In the genomic region with DNA sequence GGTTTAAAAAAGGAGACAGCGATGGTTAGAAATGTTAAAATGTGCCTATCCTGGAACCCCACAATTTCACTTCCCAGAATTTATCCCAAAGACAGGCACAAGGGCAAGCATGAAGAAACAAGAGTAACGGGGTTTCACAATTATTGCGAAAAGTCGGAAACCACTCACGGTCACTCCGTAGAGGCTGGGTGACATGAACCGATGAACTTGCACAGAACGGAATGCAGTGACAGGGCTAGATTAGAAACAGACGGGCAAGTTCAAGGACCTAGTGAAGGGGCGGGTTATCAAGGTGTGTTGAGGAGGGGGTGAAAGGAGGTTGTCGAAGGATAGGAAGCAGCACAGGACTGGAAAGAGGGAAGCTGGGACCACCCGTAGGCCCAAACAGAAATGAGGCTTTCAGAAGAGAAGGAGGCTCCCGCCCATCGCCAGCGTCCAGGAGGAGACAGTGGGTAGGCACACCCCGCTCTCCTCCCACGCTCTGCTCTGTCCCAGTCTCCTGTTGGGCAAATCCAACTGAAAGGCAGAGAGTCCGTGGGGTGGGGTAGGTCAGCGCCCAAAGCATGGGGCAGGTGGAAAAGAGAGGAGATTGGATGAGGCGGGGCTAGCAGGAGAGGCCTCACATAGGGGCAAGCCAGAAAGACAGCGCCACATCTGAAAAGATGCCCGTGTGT, we compare ENCODE assay signal across 1 cellular context.
TF ChIP-seq lines count a peak whose summit lies in the region.

No MANE protein-coding gene starts in this region.

TF ChIP-seq in HepG2, 621 proteins besides CTCF, POLR2A, EP300 and RAD21 (continued from another document and continues in another):
- TF ChIP-seq, protein P1, sequence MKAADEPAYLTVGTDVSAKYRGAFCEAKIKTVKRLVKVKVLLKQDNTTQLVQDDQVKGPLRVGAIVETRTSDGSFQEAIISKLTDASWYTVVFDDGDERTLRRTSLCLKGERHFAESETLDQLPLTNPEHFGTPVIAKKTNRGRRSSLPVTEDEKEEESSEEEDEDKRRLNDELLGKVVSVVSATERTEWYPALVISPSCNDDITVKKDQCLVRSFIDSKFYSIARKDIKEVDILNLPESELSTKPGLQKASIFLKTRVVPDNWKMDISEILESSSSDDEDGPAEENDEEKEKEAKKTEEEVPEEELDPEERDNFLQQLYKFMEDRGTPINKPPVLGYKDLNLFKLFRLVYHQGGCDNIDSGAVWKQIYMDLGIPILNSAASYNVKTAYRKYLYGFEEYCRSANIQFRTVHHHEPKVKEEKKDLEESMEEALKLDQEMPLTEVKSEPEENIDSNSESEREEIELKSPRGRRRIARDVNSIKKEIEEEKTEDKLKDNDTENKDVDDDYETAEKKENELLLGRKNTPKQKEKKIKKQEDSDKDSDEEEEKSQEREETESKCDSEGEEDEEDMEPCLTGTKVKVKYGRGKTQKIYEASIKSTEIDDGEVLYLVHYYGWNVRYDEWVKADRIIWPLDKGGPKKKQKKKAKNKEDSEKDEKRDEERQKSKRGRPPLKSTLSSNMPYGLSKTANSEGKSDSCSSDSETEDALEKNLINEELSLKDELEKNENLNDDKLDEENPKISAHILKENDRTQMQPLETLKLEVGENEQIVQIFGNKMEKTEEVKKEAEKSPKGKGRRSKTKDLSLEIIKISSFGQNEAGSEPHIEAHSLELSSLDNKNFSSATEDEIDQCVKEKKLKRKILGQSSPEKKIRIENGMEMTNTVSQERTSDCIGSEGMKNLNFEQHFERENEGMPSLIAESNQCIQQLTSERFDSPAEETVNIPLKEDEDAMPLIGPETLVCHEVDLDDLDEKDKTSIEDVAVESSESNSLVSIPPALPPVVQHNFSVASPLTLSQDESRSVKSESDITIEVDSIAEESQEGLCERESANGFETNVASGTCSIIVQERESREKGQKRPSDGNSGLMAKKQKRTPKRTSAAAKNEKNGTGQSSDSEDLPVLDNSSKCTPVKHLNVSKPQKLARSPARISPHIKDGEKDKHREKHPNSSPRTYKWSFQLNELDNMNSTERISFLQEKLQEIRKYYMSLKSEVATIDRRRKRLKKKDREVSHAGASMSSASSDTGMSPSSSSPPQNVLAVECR (CRISPR knock-in tag; IDR thresholded peaks at IDR 0.05; ENCODE audit: borderline replicate concordance) = peak; percentile 33; the same call in 1 of the 2 replicates
- TF ChIP-seq RNF2 (conservative IDR thresholded peaks at IDR 0.05; ENCODE audit: low read depth) (0 out of 2 replicates have a peak, but pooled peaks have one; percentile 39), ZNF7 (CRISPR knock-in tag; IDR thresholded peaks at IDR 0.05) (peak; percentile 34; the same call in 1 of the 2 replicates), RBM22 (optimal IDR thresholded peaks at IDR 0.05; ENCODE audit: low read length) (no peak), ZNF772 (CRISPR knock-in tag; IDR thresholded peaks at IDR 0.05) (no peak), ZNF564 (CRISPR knock-in tag; IDR thresholded peaks at IDR 0.05) (peak; percentile 20; the same call in 1 of the 2 replicates), YY1 (IDR thresholded peaks at IDR 0.05; ENCODE audit: insufficient read depth, insufficient replicate concordance, low read depth, low read length) (no peak), RELA (CRISPR knock-in tag; IDR thresholded peaks at IDR 0.05) (peak; percentile 92; the same call in 1 of the 2 replicates), ZNF33A (CRISPR knock-in tag; IDR thresholded peaks at IDR 0.05; ENCODE audit: borderline replicate concordance) (no peak), THAP7 (CRISPR knock-in tag; IDR thresholded peaks at IDR 0.05) (no peak), NR0B2 (CRISPR knock-in tag; IDR thresholded peaks at IDR 0.05) (no peak), TGIF2 (CRISPR knock-in tag; IDR thresholded peaks at IDR 0.05) (0 out of 2 replicates have a peak, but pooled peaks have one; percentile 38), NFKBIZ (CRISPR knock-in tag; IDR thresholded peaks at IDR 0.05) (0 out of 2 replicates have a peak, but pooled peaks have one; percentile 53), ZFYVE20 (CRISPR knock-in tag; IDR thresholded peaks at IDR 0.05; ENCODE audit: borderline replicate concordance, low read depth) (no peak), HNF4A (CRISPR knock-in tag; IDR thresholded peaks at IDR 0.05) (peak; percentile 31; the same call in 1 of the 2 replicates), SMAD3 (CRISPR knock-in tag; IDR thresholded peaks at IDR 0.05) (0 out of 2 replicates have a peak, but pooled peaks have one; percentile 30), MED13 (CRISPR knock-in tag; IDR thresholded peaks at IDR 0.05) (no peak), HNRNPLL (IDR thresholded peaks at IDR 0.05; ENCODE audit: low read depth, low read length, poor library complexity, severe bottlenecking) (no peak), SOX6 (IDR thresholded peaks at IDR 0.05) (no peak), SOX6 (CRISPR knock-in tag; IDR thresholded peaks at IDR 0.05) (peak; percentile 48), HNF4G (IDR thresholded peaks at IDR 0.05; ENCODE audit: borderline replicate concordance, low read depth, low read length) (0 out of 2 replicates have a peak, but pooled peaks have one; percentile 8), HNF4G (CRISPR knock-in tag; IDR thresholded peaks at IDR 0.05; ENCODE audit: borderline replicate concordance, low read depth) (no peak), EHMT2 (IDR thresholded peaks at IDR 0.05; ENCODE audit: borderline replicate concordance, low read depth, low read length) (no peak), SIN3A (IDR thresholded peaks at IDR 0.05; ENCODE audit: borderline replicate concordance, low read depth, low read length) (no peak), KDM2A (CRISPR knock-in tag; IDR thresholded peaks at IDR 0.05; ENCODE audit: borderline replicate concordance, low read depth) (0 out of 2 replicates have a peak, but pooled peaks have one; percentile 41), HNF1A (IDR thresholded peaks at IDR 0.05; ENCODE audit: low read depth) (no peak), HNF1A (CRISPR knock-in tag; IDR thresholded peaks at IDR 0.05; ENCODE audit: borderline replicate concordance) (no peak), ZBTB7B (CRISPR knock-in tag; IDR thresholded peaks at IDR 0.05) (0 out of 2 replicates have a peak, but pooled peaks have one; percentile 34), SKI (IDR thresholded peaks at IDR 0.05; ENCODE audit: partially characterized antibody) (peak; percentile 95), SIX1 (CRISPR knock-in tag; IDR thresholded peaks at IDR 0.05; ENCODE audit: borderline replicate concordance) (no peak), ZNF30 (CRISPR knock-in tag; IDR thresholded peaks at IDR 0.05) (no peak), SOX5 (CRISPR knock-in tag; IDR thresholded peaks at IDR 0.05; ENCODE audit: borderline replicate concordance) (peak; percentile 29; the same call in 1 of the 2 replicates), PATZ1 (CRISPR knock-in tag; IDR thresholded peaks at IDR 0.05) (0 out of 2 replicates have a peak, but pooled peaks have one; percentile 23)
- TF ChIP-seq, protein P2, sequence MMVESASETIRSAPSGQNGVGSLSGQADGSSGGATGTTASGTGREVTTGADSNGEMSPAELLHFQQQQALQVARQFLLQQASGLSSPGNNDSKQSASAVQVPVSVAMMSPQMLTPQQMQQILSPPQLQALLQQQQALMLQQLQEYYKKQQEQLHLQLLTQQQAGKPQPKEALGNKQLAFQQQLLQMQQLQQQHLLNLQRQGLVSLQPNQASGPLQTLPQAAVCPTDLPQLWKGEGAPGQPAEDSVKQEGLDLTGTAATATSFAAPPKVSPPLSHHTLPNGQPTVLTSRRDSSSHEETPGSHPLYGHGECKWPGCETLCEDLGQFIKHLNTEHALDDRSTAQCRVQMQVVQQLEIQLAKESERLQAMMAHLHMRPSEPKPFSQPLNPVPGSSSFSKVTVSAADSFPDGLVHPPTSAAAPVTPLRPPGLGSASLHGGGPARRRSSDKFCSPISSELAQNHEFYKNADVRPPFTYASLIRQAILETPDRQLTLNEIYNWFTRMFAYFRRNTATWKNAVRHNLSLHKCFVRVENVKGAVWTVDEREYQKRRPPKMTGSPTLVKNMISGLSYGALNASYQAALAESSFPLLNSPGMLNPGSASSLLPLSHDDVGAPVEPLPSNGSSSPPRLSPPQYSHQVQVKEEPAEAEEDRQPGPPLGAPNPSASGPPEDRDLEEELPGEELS (CRISPR knock-in tag; IDR thresholded peaks at IDR 0.05) = no peak
- TF ChIP-seq, protein P3, sequence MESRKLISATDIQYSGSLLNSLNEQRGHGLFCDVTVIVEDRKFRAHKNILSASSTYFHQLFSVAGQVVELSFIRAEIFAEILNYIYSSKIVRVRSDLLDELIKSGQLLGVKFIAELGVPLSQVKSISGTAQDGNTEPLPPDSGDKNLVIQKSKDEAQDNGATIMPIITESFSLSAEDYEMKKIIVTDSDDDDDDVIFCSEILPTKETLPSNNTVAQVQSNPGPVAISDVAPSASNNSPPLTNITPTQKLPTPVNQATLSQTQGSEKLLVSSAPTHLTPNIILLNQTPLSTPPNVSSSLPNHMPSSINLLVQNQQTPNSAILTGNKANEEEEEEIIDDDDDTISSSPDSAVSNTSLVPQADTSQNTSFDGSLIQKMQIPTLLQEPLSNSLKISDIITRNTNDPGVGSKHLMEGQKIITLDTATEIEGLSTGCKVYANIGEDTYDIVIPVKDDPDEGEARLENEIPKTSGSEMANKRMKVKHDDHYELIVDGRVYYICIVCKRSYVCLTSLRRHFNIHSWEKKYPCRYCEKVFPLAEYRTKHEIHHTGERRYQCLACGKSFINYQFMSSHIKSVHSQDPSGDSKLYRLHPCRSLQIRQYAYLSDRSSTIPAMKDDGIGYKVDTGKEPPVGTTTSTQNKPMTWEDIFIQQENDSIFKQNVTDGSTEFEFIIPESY (CRISPR knock-in tag; IDR thresholded peaks at IDR 0.05) = 0 out of 2 replicates have a peak, but pooled peaks have one; percentile 18
